ENCODE assay signal across 2 cellular contexts in the genomic region with DNA sequence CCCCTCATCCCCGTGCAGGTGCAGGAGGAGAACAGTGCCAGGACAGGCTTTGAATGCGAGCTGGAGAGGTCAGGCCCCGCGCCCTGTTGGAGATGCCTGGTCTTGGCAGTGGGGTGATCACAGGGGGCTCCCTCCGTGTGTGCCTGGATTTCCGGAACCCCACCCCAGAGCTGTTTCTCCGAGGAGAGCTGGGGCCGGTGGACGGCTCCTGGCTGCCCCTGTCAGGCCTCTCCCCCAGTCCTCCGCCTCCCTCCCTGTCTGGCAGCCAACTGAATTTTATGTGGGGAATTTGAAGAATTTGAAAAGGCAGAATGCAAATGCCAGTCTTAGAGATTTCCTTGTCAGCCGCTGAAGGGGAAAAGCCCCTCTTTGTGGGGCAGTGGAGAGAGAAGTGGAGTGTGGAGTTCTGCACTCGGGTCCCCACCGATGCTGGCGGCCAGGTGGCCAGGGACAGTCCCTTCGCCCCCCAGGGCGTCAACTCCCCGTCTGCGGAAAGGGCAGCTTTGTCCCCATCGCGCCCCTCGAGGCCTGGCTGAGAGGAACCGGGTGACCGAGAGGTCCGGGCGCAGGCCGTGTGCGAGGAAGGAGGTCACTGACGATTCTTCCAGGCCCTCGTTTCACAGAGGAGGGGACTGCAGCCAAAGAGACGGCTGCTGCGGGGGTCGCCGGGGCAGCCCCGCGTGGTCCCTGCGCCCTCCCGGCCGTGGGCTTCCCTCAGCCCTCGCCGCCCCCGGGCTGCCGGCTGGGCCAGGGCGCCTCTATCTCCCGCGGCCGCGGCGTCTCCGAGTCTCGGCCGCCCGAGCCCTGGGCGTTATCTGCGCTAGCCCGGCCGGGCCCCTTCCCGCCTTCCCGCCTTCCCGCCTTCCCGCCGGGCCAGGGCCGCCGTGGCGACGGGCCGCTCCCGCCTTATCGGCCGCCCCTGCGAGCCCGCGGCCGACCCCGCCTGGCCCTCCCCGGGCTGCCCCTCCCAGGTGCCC.
TF ChIP-seq lines count a peak whose summit lies in the region.

No MANE protein-coding gene starts in this region.

TF ChIP-seq in SK-N-SH treated with all-trans-retinoic acid at 6 μM for 48 hours, 23 proteins besides CTCF, POLR2A, EP300 and RAD21 (continued from another document):
- TF ChIP-seq, protein P1, sequence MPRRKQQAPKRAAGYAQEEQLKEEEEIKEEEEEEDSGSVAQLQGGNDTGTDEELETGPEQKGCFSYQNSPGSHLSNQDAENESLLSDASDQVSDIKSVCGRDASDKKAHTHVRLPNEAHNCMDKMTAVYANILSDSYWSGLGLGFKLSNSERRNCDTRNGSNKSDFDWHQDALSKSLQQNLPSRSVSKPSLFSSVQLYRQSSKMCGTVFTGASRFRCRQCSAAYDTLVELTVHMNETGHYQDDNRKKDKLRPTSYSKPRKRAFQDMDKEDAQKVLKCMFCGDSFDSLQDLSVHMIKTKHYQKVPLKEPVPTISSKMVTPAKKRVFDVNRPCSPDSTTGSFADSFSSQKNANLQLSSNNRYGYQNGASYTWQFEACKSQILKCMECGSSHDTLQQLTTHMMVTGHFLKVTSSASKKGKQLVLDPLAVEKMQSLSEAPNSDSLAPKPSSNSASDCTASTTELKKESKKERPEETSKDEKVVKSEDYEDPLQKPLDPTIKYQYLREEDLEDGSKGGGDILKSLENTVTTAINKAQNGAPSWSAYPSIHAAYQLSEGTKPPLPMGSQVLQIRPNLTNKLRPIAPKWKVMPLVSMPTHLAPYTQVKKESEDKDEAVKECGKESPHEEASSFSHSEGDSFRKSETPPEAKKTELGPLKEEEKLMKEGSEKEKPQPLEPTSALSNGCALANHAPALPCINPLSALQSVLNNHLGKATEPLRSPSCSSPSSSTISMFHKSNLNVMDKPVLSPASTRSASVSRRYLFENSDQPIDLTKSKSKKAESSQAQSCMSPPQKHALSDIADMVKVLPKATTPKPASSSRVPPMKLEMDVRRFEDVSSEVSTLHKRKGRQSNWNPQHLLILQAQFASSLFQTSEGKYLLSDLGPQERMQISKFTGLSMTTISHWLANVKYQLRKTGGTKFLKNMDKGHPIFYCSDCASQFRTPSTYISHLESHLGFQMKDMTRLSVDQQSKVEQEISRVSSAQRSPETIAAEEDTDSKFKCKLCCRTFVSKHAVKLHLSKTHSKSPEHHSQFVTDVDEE (CRISPR knock-in tag; IDR thresholded peaks at IDR 0.05), result no peak
- TF ChIP-seq, protein P2, sequence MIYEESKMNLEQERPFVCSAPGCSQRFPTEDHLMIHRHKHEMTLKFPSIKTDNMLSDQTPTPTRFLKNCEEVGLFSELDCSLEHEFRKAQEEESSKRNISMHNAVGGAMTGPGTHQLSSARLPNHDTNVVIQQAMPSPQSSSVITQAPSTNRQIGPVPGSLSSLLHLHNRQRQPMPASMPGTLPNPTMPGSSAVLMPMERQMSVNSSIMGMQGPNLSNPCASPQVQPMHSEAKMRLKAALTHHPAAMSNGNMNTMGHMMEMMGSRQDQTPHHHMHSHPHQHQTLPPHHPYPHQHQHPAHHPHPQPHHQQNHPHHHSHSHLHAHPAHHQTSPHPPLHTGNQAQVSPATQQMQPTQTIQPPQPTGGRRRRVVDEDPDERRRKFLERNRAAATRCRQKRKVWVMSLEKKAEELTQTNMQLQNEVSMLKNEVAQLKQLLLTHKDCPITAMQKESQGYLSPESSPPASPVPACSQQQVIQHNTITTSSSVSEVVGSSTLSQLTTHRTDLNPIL (CRISPR knock-in tag; IDR thresholded peaks at IDR 0.05; ENCODE audit: low read depth), result no peak

TF ChIP-seq in SK-N-SH, 30 proteins besides CTCF, POLR2A, EP300 and RAD21 (continued from another document):
- TF ChIP-seq, protein P3, sequence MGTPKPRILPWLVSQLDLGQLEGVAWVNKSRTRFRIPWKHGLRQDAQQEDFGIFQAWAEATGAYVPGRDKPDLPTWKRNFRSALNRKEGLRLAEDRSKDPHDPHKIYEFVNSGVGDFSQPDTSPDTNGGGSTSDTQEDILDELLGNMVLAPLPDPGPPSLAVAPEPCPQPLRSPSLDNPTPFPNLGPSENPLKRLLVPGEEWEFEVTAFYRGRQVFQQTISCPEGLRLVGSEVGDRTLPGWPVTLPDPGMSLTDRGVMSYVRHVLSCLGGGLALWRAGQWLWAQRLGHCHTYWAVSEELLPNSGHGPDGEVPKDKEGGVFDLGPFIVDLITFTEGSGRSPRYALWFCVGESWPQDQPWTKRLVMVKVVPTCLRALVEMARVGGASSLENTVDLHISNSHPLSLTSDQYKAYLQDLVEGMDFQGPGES (IDR thresholded peaks at IDR 0.05; ENCODE audit: low read depth, low read length), result no peak
- TF ChIP-seq SMC3 (IDR thresholded peaks at IDR 0.05; ENCODE audit: low read depth, low read length), result no peak
- TF ChIP-seq RCOR1 (IDR thresholded peaks at IDR 0.05; ENCODE audit: low read length), result no peak
- TF ChIP-seq, protein P4, sequence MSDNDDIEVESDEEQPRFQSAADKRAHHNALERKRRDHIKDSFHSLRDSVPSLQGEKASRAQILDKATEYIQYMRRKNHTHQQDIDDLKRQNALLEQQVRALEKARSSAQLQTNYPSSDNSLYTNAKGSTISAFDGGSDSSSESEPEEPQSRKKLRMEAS (IDR thresholded peaks at IDR 0.05; ENCODE audit: low read depth), result no peak
- TF ChIP-seq, protein P5, sequence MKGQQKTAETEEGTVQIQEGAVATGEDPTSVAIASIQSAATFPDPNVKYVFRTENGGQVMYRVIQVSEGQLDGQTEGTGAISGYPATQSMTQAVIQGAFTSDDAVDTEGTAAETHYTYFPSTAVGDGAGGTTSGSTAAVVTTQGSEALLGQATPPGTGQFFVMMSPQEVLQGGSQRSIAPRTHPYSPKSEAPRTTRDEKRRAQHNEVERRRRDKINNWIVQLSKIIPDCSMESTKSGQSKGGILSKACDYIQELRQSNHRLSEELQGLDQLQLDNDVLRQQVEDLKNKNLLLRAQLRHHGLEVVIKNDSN (IDR thresholded peaks at IDR 0.05; ENCODE audit: borderline replicate concordance, low read depth), result no peak
- no peak for TF ChIP-seq EZH2phosphoT487 (IDR thresholded peaks at IDR 0.05; ENCODE audit: borderline replicate concordance, low read depth)
- no peak for TF ChIP-seq FOXM1 (IDR thresholded peaks at IDR 0.05; ENCODE audit: low read depth)
- no peak for TF ChIP-seq TEAD4 (IDR thresholded peaks at IDR 0.05; ENCODE audit: borderline replicate concordance, insufficient read depth)
- TF ChIP-seq RXRA (IDR thresholded peaks at IDR 0.05; ENCODE audit: borderline replicate concordance, low read depth), result no peak
- TF ChIP-seq, protein P6, sequence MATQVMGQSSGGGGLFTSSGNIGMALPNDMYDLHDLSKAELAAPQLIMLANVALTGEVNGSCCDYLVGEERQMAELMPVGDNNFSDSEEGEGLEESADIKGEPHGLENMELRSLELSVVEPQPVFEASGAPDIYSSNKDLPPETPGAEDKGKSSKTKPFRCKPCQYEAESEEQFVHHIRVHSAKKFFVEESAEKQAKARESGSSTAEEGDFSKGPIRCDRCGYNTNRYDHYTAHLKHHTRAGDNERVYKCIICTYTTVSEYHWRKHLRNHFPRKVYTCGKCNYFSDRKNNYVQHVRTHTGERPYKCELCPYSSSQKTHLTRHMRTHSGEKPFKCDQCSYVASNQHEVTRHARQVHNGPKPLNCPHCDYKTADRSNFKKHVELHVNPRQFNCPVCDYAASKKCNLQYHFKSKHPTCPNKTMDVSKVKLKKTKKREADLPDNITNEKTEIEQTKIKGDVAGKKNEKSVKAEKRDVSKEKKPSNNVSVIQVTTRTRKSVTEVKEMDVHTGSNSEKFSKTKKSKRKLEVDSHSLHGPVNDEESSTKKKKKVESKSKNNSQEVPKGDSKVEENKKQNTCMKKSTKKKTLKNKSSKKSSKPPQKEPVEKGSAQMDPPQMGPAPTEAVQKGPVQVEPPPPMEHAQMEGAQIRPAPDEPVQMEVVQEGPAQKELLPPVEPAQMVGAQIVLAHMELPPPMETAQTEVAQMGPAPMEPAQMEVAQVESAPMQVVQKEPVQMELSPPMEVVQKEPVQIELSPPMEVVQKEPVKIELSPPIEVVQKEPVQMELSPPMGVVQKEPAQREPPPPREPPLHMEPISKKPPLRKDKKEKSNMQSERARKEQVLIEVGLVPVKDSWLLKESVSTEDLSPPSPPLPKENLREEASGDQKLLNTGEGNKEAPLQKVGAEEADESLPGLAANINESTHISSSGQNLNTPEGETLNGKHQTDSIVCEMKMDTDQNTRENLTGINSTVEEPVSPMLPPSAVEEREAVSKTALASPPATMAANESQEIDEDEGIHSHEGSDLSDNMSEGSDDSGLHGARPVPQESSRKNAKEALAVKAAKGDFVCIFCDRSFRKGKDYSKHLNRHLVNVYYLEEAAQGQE (IDR thresholded peaks at IDR 0.05; ENCODE audit: low read depth, low read length), result no peak
